Comparison of ENCODE assay signal across 26 cellular contexts in genomic region chrX:18543738-18544137, GRCh38.
"Had no signal": no experiment of that assay in that cellular context is flagged by ENCODE, and none has a peak within 500 bp of the region (broad histone marks: within the 10 kb centered on the region; RNA-seq: fewer than 3 reads in every experiment).

No MANE protein-coding gene starts in this region.

- H3K4me1 ChIP-seq: colonic mucosa, left ventricle myocardium inferior, right lobe of liver, stomach, suprapubic skin, tibial nerve had no signal

- H3K9me3 ChIP-seq: colonic mucosa, left ventricle myocardium inferior, right lobe of liver, stomach, suprapubic skin, tibial nerve had no signal

- DNase-seq: activated CD4-positive, alpha-beta memory T cell treated with anti-CD3 and anti-CD28 coated beads for 36 hours; activated CD4-positive, alpha-beta T cell treated with anti-CD3 and anti-CD28 coated beads for 4 hours; activated CD4-positive, CD25-positive, alpha-beta regulatory T cell; activated naive CD4-positive, alpha-beta T cell treated with Interleukin-2 at 50 U/mL for 16 hours; activated naive CD8-positive, alpha-beta T cell treated with anti-CD3 and anti-CD28 coated beads, Interleukin-2, amount 10 ng/mL, durations not matched to agents 7 days and 5 days; activated T-cell treated with anti-CD3 and anti-CD28 coated beads, Interleukin-2, amount 50 U/mL, for 48 hours; amniotic stem cell; colonic mucosa; dorsolateral prefrontal cortex; effector memory CD8-positive, alpha-beta T cell; hippocampal formation; kidney glomerular epithelial cell; left ventricle myocardium inferior; occipital lobe; posterior cingulate gyrus; right lobe of liver; stimulated activated CD4-positive, alpha-beta T cell treated with anti-CD3 and anti-CD28 coated beads, Interleukin-1b, Interleukin-23, amount 100 ng/mL, for 48 hours; stomach had no signal

- ATAC-seq: effector memory CD8-positive, alpha-beta T cell; esophagus mucosa; right lobe of liver had no signal

- H3K9me3 Mint-ChIP-seq: activated CD4-positive, alpha-beta memory T cell treated with anti-CD3 and anti-CD28 coated beads for 36 hours; activated naive CD8-positive, alpha-beta T cell treated with anti-CD3 and anti-CD28 coated beads, Interleukin-2, amount 10 ng/mL, durations not matched to agents 7 days and 5 days; effector memory CD8-positive, alpha-beta T cell had no signal

- H3K36me3 Mint-ChIP-seq: activated naive CD8-positive, alpha-beta T cell treated with anti-CD3 and anti-CD28 coated beads, Interleukin-2, amount 10 ng/mL, durations not matched to agents 7 days and 5 days; mesothelial cell of epicardium had no signal

- H3K4me3 Mint-ChIP-seq: activated CD4-positive, alpha-beta memory T cell treated with anti-CD3 and anti-CD28 coated beads for 36 hours; activated naive CD8-positive, alpha-beta T cell treated with anti-CD3 and anti-CD28 coated beads, Interleukin-2, amount 10 ng/mL, durations not matched to agents 7 days and 5 days; effector memory CD8-positive, alpha-beta T cell; mesothelial cell of epicardium had no signal

- FAIRE-seq: bronchial epithelial cell, endothelial cell of umbilical vein, frontal cortex had no signal

- H3K27me3 Mint-ChIP-seq: activated CD4-positive, alpha-beta memory T cell treated with anti-CD3 and anti-CD28 coated beads for 36 hours; activated naive CD8-positive, alpha-beta T cell treated with anti-CD3 and anti-CD28 coated beads, Interleukin-2, amount 10 ng/mL, durations not matched to agents 7 days and 5 days; effector memory CD8-positive, alpha-beta T cell had no signal

- H3K4me3 ChIP-seq: colonic mucosa, dorsolateral prefrontal cortex, left ventricle myocardium inferior, right lobe of liver, skin epidermis, stomach, suprapubic skin, tibial nerve had no signal

- H3K4me1 Mint-ChIP-seq: activated naive CD8-positive, alpha-beta T cell treated with anti-CD3 and anti-CD28 coated beads, Interleukin-2, amount 10 ng/mL, durations not matched to agents 7 days and 5 days had no signal

- H3K27ac Mint-ChIP-seq: activated CD4-positive, alpha-beta memory T cell treated with anti-CD3 and anti-CD28 coated beads for 36 hours; activated naive CD8-positive, alpha-beta T cell treated with anti-CD3 and anti-CD28 coated beads, Interleukin-2, amount 10 ng/mL, durations not matched to agents 7 days and 5 days; effector memory CD8-positive, alpha-beta T cell; mesothelial cell of epicardium had no signal

- H3K36me3 ChIP-seq: colonic mucosa, left ventricle myocardium inferior, right lobe of liver, stomach, suprapubic skin, tibial nerve had no signal
